8 cellular contexts compared by ENCODE assay signal in genomic region chrX:47658684-47659515, GRCh38. TPM values are rescaled to one million over a fixed set of nuclear protein-coding genes. Genes with fewer than 3 reads are reported as not detected.
A peak's percentile ranks its signal among the peaks of the same experiment; 100 is the strongest.
DNase-seq lines count a peak whose midpoint lies in the region; ATAC-seq and TF ChIP-seq lines count a peak whose summit lies in the region.

A gene with protein sequence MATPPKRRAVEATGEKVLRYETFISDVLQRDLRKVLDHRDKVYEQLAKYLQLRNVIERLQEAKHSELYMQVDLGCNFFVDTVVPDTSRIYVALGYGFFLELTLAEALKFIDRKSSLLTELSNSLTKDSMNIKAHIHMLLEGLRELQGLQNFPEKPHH (minus strand): TSS chrX:47659180. CDS start chrX:47658927, 253 bp downstream.

- H3K27ac ChIP-seq in temporal lobe (ENCODE audit: low read depth, low read length): peak within 1 kb of the TSS; percentile 93

- H3K9me3 Mint-ChIP-seq in activated naive CD4-positive, alpha-beta T cell treated with anti-CD3 and anti-CD28 coated beads, Interleukin-2, amount 50 U/mL, for 24 hours: no peaks in the 10 kb centered on the region

- ATAC-seq in HG02571 (IDR thresholded peaks at IDR 0.05; ENCODE audit: unreplicated experiment) (peak; percentile 70), SK-N-SH treated with all-trans-retinoic acid at 6 μM for 48 hours (peak; percentile 94)

- H3K36me3 Mint-ChIP-seq in activated naive CD4-positive, alpha-beta T cell treated with anti-CD3 and anti-CD28 coated beads, Interleukin-2, amount 50 U/mL, for 24 hours: peaks cover 11% of the 10 kb centered on the region

- H3K27ac Mint-ChIP-seq in activated naive CD4-positive, alpha-beta T cell treated with anti-CD3 and anti-CD28 coated beads, Interleukin-2, amount 50 U/mL, for 24 hours: peak within 1 kb of the TSS; percentile 94

- DNase-seq in GM04503 (ENCODE audit: low read depth) (peak; percentile 62), NCI-H1092 (lab: John Stamatoyannopoulos, UW) (peak; percentile 94), germinal center (ENCODE audit: low spot score) (peak; percentile 88), occipital lobe (lab: John Stamatoyannopoulos, UW) (peak; percentile 81)

- peak within 1 kb of the TSS; percentile 79 for H3K4me3 Mint-ChIP-seq in activated naive CD4-positive, alpha-beta T cell treated with anti-CD3 and anti-CD28 coated beads, Interleukin-2, amount 50 U/mL, for 24 hours

- no peaks in the 10 kb centered on the region for H3K27me3 Mint-ChIP-seq in activated naive CD4-positive, alpha-beta T cell treated with anti-CD3 and anti-CD28 coated beads, Interleukin-2, amount 50 U/mL, for 24 hours

- H3K4me1 Mint-ChIP-seq in activated naive CD4-positive, alpha-beta T cell treated with anti-CD3 and anti-CD28 coated beads, Interleukin-2, amount 50 U/mL, for 24 hours: peaks cover 26% of the 10 kb centered on the region

TF ChIP-seq in SK-N-SH treated with all-trans-retinoic acid at 6 μM for 48 hours, 23 proteins besides CTCF, POLR2A, EP300 and RAD21:
- TF ChIP-seq ARNTL (CRISPR knock-in tag; IDR thresholded peaks at IDR 0.05; ENCODE audit: borderline replicate concordance, low read depth): no peak
- no peak for TF ChIP-seq ESRRG (CRISPR knock-in tag; IDR thresholded peaks at IDR 0.05)
- TF ChIP-seq ZC3H10 (CRISPR knock-in tag; IDR thresholded peaks at IDR 0.05): no peak
- no peak for TF ChIP-seq ZFP30 (CRISPR knock-in tag; IDR thresholded peaks at IDR 0.05)
- TF ChIP-seq ZFP3 (CRISPR knock-in tag; IDR thresholded peaks at IDR 0.05): no peak

RNA-seq across cellular contexts. Expression of the gene that starts here (rescaled TPM):
- total RNA-seq in occipital lobe: 66.1 TPM
- total RNA-seq in temporal lobe: 52.4 TPM

Comparison
In these comparisons a context has a peak if more than half of its experiments do, and no peak if none do; other contexts are left out.
1. Peak in every context shown above with its lines: DNase-seq, ATAC-seq and H3K27ac ChIP-seq.